10 cellular contexts compared by ENCODE assay signal in genomic region chr3:70849911-70850699, GRCh38.
A peak's percentile ranks its signal among the peaks of the same experiment; 100 is the strongest.
DNase-seq lines count a peak whose midpoint lies in the region; ATAC-seq and TF ChIP-seq lines count a peak whose summit lies in the region.
"Had no signal": no experiment of that assay in that cellular context is flagged by ENCODE, and none has a peak within 500 bp of the region (broad histone marks: within the 10 kb centered on the region; RNA-seq: fewer than 3 reads in every experiment).

No MANE protein-coding gene starts in this region.

- ATAC-seq in GM18861 (IDR thresholded peaks at IDR 0.05; ENCODE audit: unreplicated experiment) (no peak), GM19351 (IDR thresholded peaks at IDR 0.05; ENCODE audit: unreplicated experiment) (no peak)

- no peak overlapping the region for H3K4me3 ChIP-seq in LNCaP clone FGC (ENCODE audit: low read depth, low read length)
- H3K4me3 ChIP-seq in coronary artery: no peak overlapping the region
- H3K4me3 ChIP-seq in mesodermal cell (ENCODE audit: extremely low read depth, insufficient read depth, low read length, poor library complexity, severe bottlenecking): no peak overlapping the region
- H3K4me3 ChIP-seq: upper lobe of left lung had no signal

- in situ Hi-C loops in GM13976 (cut with MboI; ENCODE audit: low sequenced_read_pairs, unreplicated experiment): no loop called here

- WGBS in mesodermal cell (ENCODE audit: insufficient coverage in 2 of 2), 2 experiments: 94% methylated on average over 2 of the region's 6 CpGs; no CpG with 5 or more reads in 1 of the 2 experiments

- peak overlapping the region; percentile 36 to 69 for H3K27ac ChIP-seq in coronary artery
- peak overlapping the region; percentile 79 for H3K27ac ChIP-seq in mesodermal cell (ENCODE audit: low read depth, low read length, severe bottlenecking)
- H3K27ac ChIP-seq: upper lobe of left lung had no signal

- H3K36me3 ChIP-seq in mesodermal cell (ENCODE audit: control insufficient read depth, insufficient read depth, low read length): no peaks in the 10 kb centered on the region
- H3K36me3 ChIP-seq: upper lobe of left lung had no signal

- H3K9me3 ChIP-seq in mesodermal cell (ENCODE audit: control insufficient read depth, low read length): no peaks in the 10 kb centered on the region
- H3K9me3 ChIP-seq: upper lobe of left lung had no signal

- DNase-seq in AG08395 (ENCODE audit: low spot score) (peak; percentile 75), LNCaP clone FGC (ENCODE audit: low read depth) (peak; percentile 62), coronary artery (ENCODE audit: low spot score) (no peak), GM10266 (ENCODE audit: extremely low spot score) (no peak), GM13976 (ENCODE audit: low spot score) (no peak)
- DNase-seq: activated CD8-positive, alpha-beta memory T cell treated with anti-CD3 and anti-CD28 coated beads, Interleukin-2, amount 50 U/mL, for 48 hours; upper lobe of left lung had no signal

- H3K4me1 ChIP-seq in mesodermal cell (ENCODE audit: control insufficient read depth, insufficient read depth, low read length, poor library complexity, severe bottlenecking): peaks cover 27% of the 10 kb centered on the region

- no peak for TF ChIP-seq CTCF in LNCaP clone FGC (IDR thresholded peaks at IDR 0.05; ENCODE audit: control insufficient read depth, extremely low read depth, insufficient read depth)
- no peak for TF ChIP-seq CTCF in coronary artery (IDR thresholded peaks at IDR 0.05)
- no peak for TF ChIP-seq CTCF in GM10266 (IDR thresholded peaks at IDR 0.05; ENCODE audit: control insufficient read depth, insufficient read depth, low read depth, missing control alignments)
- TF ChIP-seq CTCF in GM13976 (IDR thresholded peaks at IDR 0.05; ENCODE audit: borderline replicate concordance, control extremely low read depth, extremely low read depth, insufficient read depth, missing control alignments): no peak

Comparison
In these comparisons a context has a peak if more than half of its experiments do, and no peak if none do; other contexts are left out.
1. DNase-seq: peak in AG08395 (single experiment) and LNCaP clone FGC (single experiment); none in coronary artery (single experiment), GM10266 (single experiment) and GM13976 (single experiment).